Comparison of ENCODE assay signal across 9 cellular contexts in the genomic region with DNA sequence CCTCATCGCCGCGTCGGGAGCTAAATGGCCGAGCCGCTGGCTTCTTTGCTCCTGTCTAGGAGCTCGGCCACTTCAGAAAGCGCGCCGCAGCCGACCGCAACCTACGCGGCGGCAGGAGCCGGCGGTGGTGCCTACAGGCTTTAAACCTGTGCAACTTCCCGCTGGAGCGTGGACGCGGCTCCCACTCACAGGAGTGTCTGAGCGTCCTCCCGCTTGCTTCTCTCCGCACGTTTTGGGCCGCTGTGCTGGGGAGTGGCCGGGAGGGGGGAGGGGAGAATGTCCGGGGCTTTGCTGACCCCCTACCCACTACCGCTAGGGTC. TPM values are rescaled to one million over a fixed set of nuclear protein-coding genes. Genes with fewer than 3 reads are reported as not detected.
A peak's percentile ranks its signal among the peaks of the same experiment; 100 is the strongest.
DNase-seq lines count a peak whose midpoint lies in the region; ATAC-seq and TF ChIP-seq lines count a peak whose summit lies in the region.
"Had no signal": no experiment of that assay in that cellular context is flagged by ENCODE, and none has a peak within 500 bp of the region (broad histone marks: within the 10 kb centered on the region; RNA-seq: fewer than 3 reads in every experiment).

No MANE protein-coding gene starts in this region.

- H3K4me1 ChIP-seq in ascending aorta, result no peaks in the 10 kb centered on the region
- peaks cover 2% of the 10 kb centered on the region for H3K4me1 ChIP-seq in iPS-15b (ENCODE audit: control insufficient read depth, insufficient read depth, low read length)

- peak; percentile 67 for DNase-seq in DMS 273 (lab: John Stamatoyannopoulos, UW; ENCODE audit: unreplicated experiment)
- DNase-seq in DMS 273 treated with DMSO at 0.1 percent for 48 hours (lab: John Stamatoyannopoulos, UW), result no peak
- DNase-seq in ascending aorta (ENCODE audit: low spot score in 2 of 2), result no peak
- no peak for DNase-seq in AG08396 (ENCODE audit: low spot score)
- no peak for DNase-seq in SW480 (ENCODE audit: low spot score)

- no peak for TF ChIP-seq CTCF in ascending aorta (IDR thresholded peaks at IDR 0.05)

- no peaks in the 10 kb centered on the region for H3K36me3 ChIP-seq in ascending aorta
- H3K36me3 ChIP-seq in iPS-15b (ENCODE audit: control insufficient read depth, insufficient read depth, low read length), result no peaks in the 10 kb centered on the region

- H3K27ac Mint-ChIP-seq in stimulated activated memory B cell treated with anti-CD40 and anti-IgM and Interleukin-4, amounts not matched to agents 10 μg/mL and 1 μg/mL and 100 μg/mL, for 72 hours, result no peak overlapping the region

- no peaks in the 10 kb centered on the region for H3K9me3 ChIP-seq in ascending aorta
- H3K9me3 ChIP-seq in iPS-15b (ENCODE audit: control insufficient read depth, insufficient read depth, low read length), result no peaks in the 10 kb centered on the region

- H3K27ac ChIP-seq in ascending aorta, result no peak overlapping the region
- H3K27ac ChIP-seq: 22Rv1 had no signal

- H3K4me3 Mint-ChIP-seq in stimulated activated memory B cell treated with anti-CD40 and anti-IgM and Interleukin-4, amounts not matched to agents 10 μg/mL and 1 μg/mL and 100 μg/mL, for 72 hours, result peak overlapping the region; percentile 60

- H3K4me3 ChIP-seq in ascending aorta (peak overlapping the region; percentile 45 to 60), iPS-15b (ENCODE audit: low read depth, low read length) (peak overlapping the region; percentile 63)

- peak overlapping the region; percentile 54 for H3K9ac ChIP-seq in iPS-15b (ENCODE audit: low read depth, low read length)

- peaks cover 4% of the 10 kb centered on the region for H3K4me1 Mint-ChIP-seq in stimulated activated memory B cell treated with anti-CD40 and anti-IgM and Interleukin-4, amounts not matched to agents 10 μg/mL and 1 μg/mL and 100 μg/mL, for 72 hours

- H3K27me3 Mint-ChIP-seq in stimulated activated memory B cell treated with anti-CD40 and anti-IgM and Interleukin-4, amounts not matched to agents 10 μg/mL and 1 μg/mL and 100 μg/mL, for 72 hours, result peaks cover 53% of the 10 kb centered on the region

- H3K27me3 ChIP-seq in ascending aorta, result peaks cover 10% of the 10 kb centered on the region
- H3K27me3 ChIP-seq in iPS-15b (ENCODE audit: control insufficient read depth, insufficient read depth, low read length), result no peaks in the 10 kb centered on the region

- no peaks in the 10 kb centered on the region for H3K36me3 Mint-ChIP-seq in stimulated activated memory B cell treated with anti-CD40 and anti-IgM and Interleukin-4, amounts not matched to agents 10 μg/mL and 1 μg/mL and 100 μg/mL, for 72 hours

- H3K9me3 Mint-ChIP-seq in stimulated activated memory B cell treated with anti-CD40 and anti-IgM and Interleukin-4, amounts not matched to agents 10 μg/mL and 1 μg/mL and 100 μg/mL, for 72 hours, result no peaks in the 10 kb centered on the region

- ATAC-seq in stimulated activated memory B cell treated with anti-CD40 and anti-IgM and Interleukin-4, amounts not matched to agents 10 μg/mL and 1 μg/mL and 100 μg/mL, for 72 hours, result no peak
- ATAC-seq in HG02938 (IDR thresholded peaks at IDR 0.05; ENCODE audit: unreplicated experiment), result no peak

- intact Hi-C loops in ascending aorta (cut with DNase I), result no loop called here

RNA-seq across cellular contexts. Expression of gene NHSL2, which starts 1.0 kb away (rescaled TPM):
- 58.1 TPM for total RNA-seq in ascending aorta
